ENCODE assay signal across 19 cellular contexts in the genomic region with DNA sequence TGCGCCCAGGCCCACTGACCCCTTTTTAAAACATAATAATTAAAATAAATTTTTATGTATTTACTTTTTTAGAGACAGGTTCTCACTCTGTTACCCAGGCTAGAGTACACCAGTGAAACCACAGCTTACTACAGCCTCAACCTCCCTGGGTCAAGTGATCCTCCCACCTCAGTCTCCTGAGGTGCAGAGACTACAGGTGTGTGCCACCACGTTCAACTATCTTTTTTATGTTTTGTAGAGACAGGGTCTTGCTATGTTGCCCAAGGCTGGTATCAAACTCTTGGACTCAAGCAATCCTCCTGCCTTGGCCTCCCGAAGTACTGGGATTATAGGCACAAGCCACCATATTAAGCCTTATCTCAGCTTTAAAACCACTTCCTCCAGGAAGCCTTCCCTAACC. TPM values are rescaled to one million over a fixed set of nuclear protein-coding genes. Genes with fewer than 3 reads are reported as not detected.
"Had no signal": no experiment of that assay in that cellular context is flagged by ENCODE, and none has a peak within 500 bp of the region (broad histone marks: within the 10 kb centered on the region; RNA-seq: fewer than 3 reads in every experiment).

No MANE protein-coding gene starts in this region.

- H3K27me3 Mint-ChIP-seq: stimulated activated memory B cell treated with anti-CD40 and anti-IgM and Interleukin-4, amounts not matched to agents 10 μg/mL and 1 μg/mL and 100 μg/mL, for 72 hours; T-helper 17 cell had no signal

- H3K4me3 ChIP-seq: dorsolateral prefrontal cortex, left ventricle myocardium inferior, spleen had no signal

- FAIRE-seq: kidney had no signal

- H3K9me3 ChIP-seq: left ventricle myocardium inferior, spleen had no signal

- H3K4me1 Mint-ChIP-seq: stimulated activated memory B cell treated with anti-CD40 and anti-IgM and Interleukin-4, amounts not matched to agents 10 μg/mL and 1 μg/mL and 100 μg/mL, for 72 hours had no signal

- DNase-seq: activated B cell treated with CpG ODN at 0.5 μM for 24 hours; activated CD4-positive, alpha-beta T cell treated with anti-CD3 and anti-CD28 coated beads, Interleukin-2, amount 50 U/mL, for 1 hour; activated T-cell treated with anti-CD3 and anti-CD28 coated beads, Interleukin-2, amount 50 U/mL, for 1 hour; amygdala; cerebellar nuclear complex; dorsolateral prefrontal cortex; foreskin melanocyte; kidney; left ventricle myocardium inferior; naive B cell; posterior cingulate gyrus; right cardiac atrium; spleen; stimulated activated CD4-positive, alpha-beta T cell treated with anti-CD3 and anti-CD28 coated beads, Interleukin-1b, Interleukin-23, amount 100 ng/mL, for 48 hours; substantia nigra; T-helper 17 cell; trophoblast cell had no signal

- H3K27ac Mint-ChIP-seq: activated B cell treated with CpG ODN at 0.5 μM for 24 hours; activated naive CD4-positive, alpha-beta T cell treated with anti-CD3 and anti-CD28 coated beads, Interleukin-2, amount 50 U/mL, for 72 hours; naive B cell; stimulated activated memory B cell treated with anti-CD40 and anti-IgM and Interleukin-4, amounts not matched to agents 10 μg/mL and 1 μg/mL and 100 μg/mL, for 72 hours; T-helper 17 cell had no signal

- ATAC-seq: activated naive CD4-positive, alpha-beta T cell treated with anti-CD3 and anti-CD28 coated beads, Interleukin-2, amount 50 U/mL, for 72 hours; right cardiac atrium; stimulated activated memory B cell treated with anti-CD40 and anti-IgM and Interleukin-4, amounts not matched to agents 10 μg/mL and 1 μg/mL and 100 μg/mL, for 72 hours; T-helper 17 cell had no signal

- H3K4me3 Mint-ChIP-seq: activated B cell treated with CpG ODN at 0.5 μM for 24 hours; naive B cell; stimulated activated memory B cell treated with anti-CD40 and anti-IgM and Interleukin-4, amounts not matched to agents 10 μg/mL and 1 μg/mL and 100 μg/mL, for 72 hours; T-helper 17 cell had no signal

- H3K27me3 ChIP-seq: dorsolateral prefrontal cortex, spleen had no signal

- H3K9me3 Mint-ChIP-seq: activated B cell treated with CpG ODN at 0.5 μM for 24 hours; activated naive CD4-positive, alpha-beta T cell treated with anti-CD3 and anti-CD28 coated beads, Interleukin-2, amount 50 U/mL, for 72 hours; naive B cell; stimulated activated memory B cell treated with anti-CD40 and anti-IgM and Interleukin-4, amounts not matched to agents 10 μg/mL and 1 μg/mL and 100 μg/mL, for 72 hours had no signal

RNA-seq across cellular contexts. Expression of a gene that starts 56.1 kb away (rescaled TPM):
- total RNA-seq: activated B cell treated with CpG ODN at 0.5 μM for 24 hours had no signal
